8 cellular contexts compared by ENCODE assay signal in genomic region chr9:128552153-128552743, GRCh38. TPM values are rescaled to one million over a fixed set of nuclear protein-coding genes. Genes with fewer than 3 reads are reported as not detected.
A peak's percentile ranks its signal among the peaks of the same experiment; 100 is the strongest.
DNase-seq lines count a peak whose midpoint lies in the region; ATAC-seq, FAIRE-seq and TF ChIP-seq lines count a peak whose summit lies in the region.

Gene SPTAN1, plus strand, starts transcription at chr9:128552587. Its CDS starts 14,154 bp downstream, at chr9:128566741.

- ATAC-seq in GM18517 (IDR thresholded peaks at IDR 0.05; ENCODE audit: unreplicated experiment) (peak; percentile 66), HG02981 (IDR thresholded peaks at IDR 0.05; ENCODE audit: unreplicated experiment) (peak; percentile 81)

- no peaks in the 10 kb centered on the region for H3K9me3 ChIP-seq in astrocyte (ENCODE audit: insufficient read depth, low read depth, low read length)

- TF ChIP-seq CTCF in astrocyte (IDR thresholded peaks at IDR 0.05; ENCODE audit: insufficient read depth, low read depth, low read length) (no peak), retinal pigment epithelial cell (conservative IDR thresholded peaks at IDR 0.05; ENCODE audit: low read depth, low read length) (no peak)

- peak within 1 kb of the TSS; percentile 86 for H3K9ac ChIP-seq in astrocyte (ENCODE audit: low read length)

- no peak for FAIRE-seq in astrocyte (lab: Jason Lieb, UNC)

- peaks cover 44% of the 10 kb centered on the region for H4K20me1 ChIP-seq in astrocyte (ENCODE audit: insufficient read depth, low read length)

- H3K4me3 ChIP-seq in astrocyte (ENCODE audit: insufficient read depth, low read depth, low read length) (peak within 1 kb of the TSS; percentile 92), retinal pigment epithelial cell (ENCODE audit: low read length) (peak within 1 kb of the TSS; percentile 74)

- no peaks in the 10 kb centered on the region for H3K36me3 Mint-ChIP-seq in astrocyte (ENCODE audit: low read depth, unreplicated experiment)

- H3K27ac ChIP-seq in astrocyte (ENCODE audit: low read depth, low read length): peak within 1 kb of the TSS; percentile 80

- H3K9me3 Mint-ChIP-seq in astrocyte (ENCODE audit: unreplicated experiment): no peaks in the 10 kb centered on the region

- H3K4me1 ChIP-seq in astrocyte (ENCODE audit: insufficient read depth, low read length): peaks cover 50% of the 10 kb centered on the region

- H3K4me2 ChIP-seq in astrocyte (ENCODE audit: low read length): peak within 1 kb of the TSS; percentile 95

- peak within 1 kb of the TSS; percentile 67 for H2AFZ ChIP-seq in astrocyte (ENCODE audit: low read depth, low read length)

- H3K4me3 Mint-ChIP-seq in astrocyte (ENCODE audit: unreplicated experiment): peak within 1 kb of the TSS; percentile 93

- peak; percentile 86 to 91 for DNase-seq in NCI-H2081 (lab: John Stamatoyannopoulos, UW)
- DNase-seq in T-helper 9 cell: peak; percentile 95
- DNase-seq in astrocyte (ENCODE audit: low read depth): peak; percentile 79
- DNase-seq in hippocampal formation (lab: John Stamatoyannopoulos, UW): peak; percentile 82 to 89
- no peak for DNase-seq in retinal pigment epithelial cell (ENCODE audit: low read depth)
- no peak for DNase-seq in OCI-M2 (lab: John Stamatoyannopoulos, UW; ENCODE audit: unreplicated experiment)

- H3K27me3 ChIP-seq in astrocyte (ENCODE audit: insufficient read depth, low read length): no peaks in the 10 kb centered on the region

- no peaks in the 10 kb centered on the region for H3K27me3 Mint-ChIP-seq in astrocyte (ENCODE audit: low read depth, unreplicated experiment)

- peaks cover 48% of the 10 kb centered on the region for H3K79me2 ChIP-seq in astrocyte (ENCODE audit: insufficient read depth, low read length)

- peaks cover 34% of the 10 kb centered on the region for H3K4me1 Mint-ChIP-seq in astrocyte (ENCODE audit: low read depth, unreplicated experiment)

- H3K36me3 ChIP-seq in astrocyte (ENCODE audit: insufficient read depth, low read length): no peaks in the 10 kb centered on the region

- peak within 1 kb of the TSS; percentile 96 for H3K27ac Mint-ChIP-seq in astrocyte (ENCODE audit: unreplicated experiment)

RNA-seq across cellular contexts. Expression of gene SPTAN1, which starts in this region (rescaled TPM):
- total RNA-seq in astrocyte: 523 and 604 TPM in 2 replicates

Comparison
In these comparisons a context has a peak if more than half of its experiments do, and no peak if none do; other contexts are left out.
1. DNase-seq: peak in NCI-H2081 (2 of 2), T-helper 9 cell (single experiment), astrocyte (single experiment) and hippocampal formation (2 of 2); none in retinal pigment epithelial cell (single experiment) and OCI-M2 (single experiment).